1 cellular context compared by ENCODE assay signal in the genomic region with DNA sequence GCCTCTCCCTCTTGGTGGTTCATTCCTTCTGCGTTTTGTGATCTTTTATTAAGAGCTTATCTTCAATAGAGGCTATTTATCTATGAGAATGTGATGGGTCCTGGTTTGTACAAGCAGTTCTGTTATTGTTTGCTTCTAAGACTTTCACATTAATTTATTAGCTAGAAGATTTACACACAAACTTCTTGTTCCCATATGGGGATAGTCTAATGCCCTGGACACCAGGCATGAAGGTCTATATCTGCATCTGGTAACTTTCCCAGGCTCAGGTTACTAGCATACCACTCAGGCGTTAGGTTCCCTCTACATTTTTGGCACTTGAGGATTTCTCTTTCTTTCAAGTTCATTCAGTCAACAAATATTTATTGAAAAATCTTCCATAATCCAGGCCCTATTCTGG.
TF ChIP-seq lines count a peak whose summit lies in the region.

No MANE protein-coding gene starts in this region.

TF ChIP-seq in HCT116, 20 proteins besides CTCF, POLR2A, EP300 and RAD21 (continued from another document):
- TF ChIP-seq, protein P1, sequence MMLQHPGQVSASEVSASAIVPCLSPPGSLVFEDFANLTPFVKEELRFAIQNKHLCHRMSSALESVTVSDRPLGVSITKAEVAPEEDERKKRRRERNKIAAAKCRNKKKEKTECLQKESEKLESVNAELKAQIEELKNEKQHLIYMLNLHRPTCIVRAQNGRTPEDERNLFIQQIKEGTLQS (IDR thresholded peaks at IDR 0.05): no peak
- TF ChIP-seq EZH2phosphoT487 (IDR thresholded peaks at IDR 0.05; ENCODE audit: borderline replicate concordance): no peak
TF ChIP-seq in HCT116: peak in this region for 0.
